ENCODE assay signal across 11 cellular contexts in genomic region chr22:39332441-39333064, GRCh38. TPM values are rescaled to one million over a fixed set of nuclear protein-coding genes. Genes with fewer than 3 reads are reported as not detected.
DNase-seq lines count a peak whose midpoint lies in the region; ATAC-seq and TF ChIP-seq lines count a peak whose summit lies in the region.
"Had no signal": no experiment of that assay in that cellular context is flagged by ENCODE, and none has a peak within 500 bp of the region (broad histone marks: within the 10 kb centered on the region; RNA-seq: fewer than 3 reads in every experiment).

No MANE protein-coding gene starts in this region.

- DNase-seq in SK-MEL-5 (ENCODE audit: low read depth, low spot score) (peak; percentile 96), right atrium auricular region (ENCODE audit: low spot score) (no peak), renal cortical epithelial cell (ENCODE audit: low read depth) (peak; percentile 72), NCI-H526 treated with DMSO at 0.1 percent for 48 hours (lab: John Stamatoyannopoulos, UW) (no peak), brain microvascular endothelial cell (no peak), type B pancreatic cell (ENCODE audit: extremely low spot score, unreplicated experiment) (no peak)
- DNase-seq: DMS79, NCI-H1436, OCI-M1 had no signal

- no peaks in the 10 kb centered on the region for H3K27me3 Mint-ChIP-seq in type B pancreatic cell

- H3K4me3 Mint-ChIP-seq in type B pancreatic cell = no peak overlapping the region

- H3K27me3 ChIP-seq in right atrium auricular region (no peaks in the 10 kb centered on the region), brain microvascular endothelial cell (replicated peaks) (no peaks in the 10 kb centered on the region)

- no peaks in the 10 kb centered on the region for H3K9me3 ChIP-seq in right atrium auricular region

- in situ Hi-C loops in SK-MEL-5 (cut with HindIII; ENCODE audit: low pct_unique_long_range_greater_than_20kb, low sequenced_read_pairs) = no loop called here
- in situ Hi-C loops in brain microvascular endothelial cell (cut with HindIII; ENCODE audit: low pct_ligation_motif_present, low sequenced_read_pairs) = no loop called here

- H3K27ac ChIP-seq in right atrium auricular region = peak overlapping the region; percentile 6 to 51
- H3K27ac ChIP-seq in brain microvascular endothelial cell = no peak overlapping the region

- H3K27ac Mint-ChIP-seq in type B pancreatic cell = no peak overlapping the region

- H3K4me1 ChIP-seq in right atrium auricular region = peaks cover 0 to 4% of the 10 kb centered on the region in 2 donors

- no peaks in the 10 kb centered on the region for H3K36me3 ChIP-seq in right atrium auricular region
- H3K36me3 ChIP-seq in brain microvascular endothelial cell (replicated peaks) = no peaks in the 10 kb centered on the region

- H3K4me3 ChIP-seq in right atrium auricular region (no peak overlapping the region), brain microvascular endothelial cell (ENCODE audit: low read depth, low read length) (no peak overlapping the region)

- H3K9me3 Mint-ChIP-seq in type B pancreatic cell = no peaks in the 10 kb centered on the region
- H3K9me3 Mint-ChIP-seq: activated naive CD4-positive, alpha-beta T cell treated with anti-CD3 and anti-CD28 coated beads, Interleukin-2, amount 50 U/mL, for 72 hours had no signal

- no peaks in the 10 kb centered on the region for H3K36me3 Mint-ChIP-seq in type B pancreatic cell
- H3K36me3 Mint-ChIP-seq: activated naive CD4-positive, alpha-beta T cell treated with anti-CD3 and anti-CD28 coated beads, Interleukin-2, amount 50 U/mL, for 72 hours had no signal

- no peak for TF ChIP-seq CTCF in right atrium auricular region (IDR thresholded peaks at IDR 0.05)
- TF ChIP-seq CTCF in brain microvascular endothelial cell (IDR thresholded peaks at IDR 0.05; ENCODE audit: low read depth, low read length, missing control alignments) = no peak
- no peak for TF ChIP-seq CTCF in type B pancreatic cell (conservative IDR thresholded peaks at IDR 0.05)

- peak; percentile 53 for ATAC-seq in GM19463 (IDR thresholded peaks at IDR 0.05; ENCODE audit: unreplicated experiment)

- H3K4me1 Mint-ChIP-seq in type B pancreatic cell (ENCODE audit: unreplicated experiment) = peaks cover 31% of the 10 kb centered on the region

RNA-seq across cellular contexts. Expression of gene RPL3, which starts 13.1 kb away (rescaled TPM):
- total RNA-seq in SK-MEL-5 (2014; rRNA removed; shearing (Covaris generic)) = 3,161 and 3,465 TPM in 2 replicates
- polyA plus RNA-seq in SK-MEL-5 (2015; cell fraction: cytosol; rRNA removed) = 2,524 and 2,775 TPM in 2 replicates
- polyA plus RNA-seq in SK-MEL-5 (2015; cell fraction: nucleus; rRNA removed) = 2,385 and 2,432 TPM in 2 replicates
- total RNA-seq in right atrium auricular region (1,000 to 10,000 TPM in 1 of 2 donors, 100 to 1,000 TPM in 1; 440 to 1,190 TPM), renal cortical epithelial cell (1,714 and 3,145 TPM in 2 replicates), type B pancreatic cell (ENCODE audit: low replicate concordance) (2,337 and 2,431 TPM in 2 replicates)

RNA-seq across cellular contexts. Expression of gene SYNGR1, which starts 17.2 kb away (rescaled TPM):
- 29.6 and 30.1 TPM in 2 replicates for total RNA-seq in SK-MEL-5 (2014; rRNA removed; shearing (Covaris generic))
- polyA plus RNA-seq in SK-MEL-5 (2015; cell fraction: cytosol; rRNA removed) = 102 and 143 TPM in 2 replicates
- polyA plus RNA-seq in SK-MEL-5 (2015; cell fraction: nucleus; rRNA removed) = 104 and 139 TPM in 2 replicates
- total RNA-seq in right atrium auricular region (10 to 100 TPM; 29.4 to 29.5 TPM), renal cortical epithelial cell (11.9 TPM in 1 of 2 replicates, not detected in the other), type B pancreatic cell (ENCODE audit: low replicate concordance) (41.4 and 47.9 TPM in 2 replicates)

Comparison
In these comparisons a context has a peak if more than half of its experiments do, and no peak if none do; other contexts are left out.
1. DNase-seq: peak in SK-MEL-5 (single experiment) and renal cortical epithelial cell (single experiment); none in right atrium auricular region (single experiment), NCI-H526 treated with DMSO at 0.1 percent for 48 hours (single experiment), brain microvascular endothelial cell (single experiment) and type B pancreatic cell (single experiment).